In the genomic region with DNA sequence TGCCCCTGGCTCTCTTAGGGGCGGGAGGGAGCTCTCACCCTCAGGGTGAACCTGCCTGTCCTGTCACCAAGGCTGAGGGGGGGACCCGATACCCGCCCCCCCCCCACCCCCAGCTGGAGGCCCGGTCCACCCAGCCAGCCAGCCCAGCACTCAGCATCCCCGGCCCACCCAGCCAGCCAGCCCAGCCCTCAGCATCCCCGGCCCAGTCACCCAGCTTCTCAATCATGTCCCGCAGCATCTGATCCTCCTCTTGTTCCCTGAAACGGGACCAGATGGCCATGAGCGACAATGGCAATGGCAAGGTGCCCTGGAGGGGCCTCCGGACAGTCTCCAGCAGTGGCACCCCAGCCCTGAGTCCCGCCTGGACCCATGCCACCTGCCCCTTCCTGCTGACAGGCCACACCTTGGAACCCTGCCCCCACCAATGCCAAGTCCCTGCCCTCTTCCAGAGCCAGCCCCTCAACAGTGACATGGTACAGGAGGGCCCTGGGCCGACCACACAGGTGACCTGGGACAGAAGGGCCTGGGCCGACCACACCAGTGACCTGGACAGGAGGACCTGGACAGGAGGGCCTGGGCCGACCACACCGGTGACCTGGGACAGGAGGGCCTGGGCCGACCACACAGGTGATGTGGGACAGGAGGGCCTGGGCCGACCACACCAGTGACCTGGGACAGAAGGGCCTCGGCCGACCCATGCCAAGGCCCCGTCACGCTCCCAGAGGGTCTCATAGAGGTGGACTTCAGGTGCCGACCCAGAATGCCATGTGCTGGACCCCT, we compare ENCODE assay signal across 2 cellular contexts.
TF ChIP-seq lines count a peak whose summit lies in the region.

No MANE protein-coding gene starts in this region.

TF ChIP-seq in IMR-90, 13 proteins besides CTCF, POLR2A, EP300 and RAD21:
- no peak for TF ChIP-seq BHLHE40 (IDR thresholded peaks at IDR 0.05; ENCODE audit: low read depth, low read length)
TF ChIP-seq in IMR-90: peak in this region for 0.

TF ChIP-seq in H1, 55 proteins besides CTCF, POLR2A, EP300 and RAD21:
- TF ChIP-seq BACH1 (IDR thresholded peaks at IDR 0.05; ENCODE audit: low read length) (no peak), TCF12 (IDR thresholded peaks at IDR 0.05; ENCODE audit: low read depth, low read length) (no peak), POLR2AphosphoS5 (IDR thresholded peaks at IDR 0.05; ENCODE audit: low read depth, low read length) (no peak), GTF2F1 (IDR thresholded peaks at IDR 0.05; ENCODE audit: borderline replicate concordance, low read depth, low read length) (no peak), HDAC6 (IDR thresholded peaks at IDR 0.05; ENCODE audit: low read depth, low read length) (no peak), KDM1A (IDR thresholded peaks at IDR 0.05; ENCODE audit: borderline replicate concordance, low read length) (no peak), SP2 (IDR thresholded peaks at IDR 0.05; ENCODE audit: low read length) (no peak), KDM5A (IDR thresholded peaks at IDR 0.05; ENCODE audit: low read length) (no peak), BRCA1 (IDR thresholded peaks at IDR 0.05; ENCODE audit: low read depth, low read length) (no peak), POU5F1 (IDR thresholded peaks at IDR 0.05; ENCODE audit: low read depth, low read length) (no peak)
- TF ChIP-seq, protein P1, sequence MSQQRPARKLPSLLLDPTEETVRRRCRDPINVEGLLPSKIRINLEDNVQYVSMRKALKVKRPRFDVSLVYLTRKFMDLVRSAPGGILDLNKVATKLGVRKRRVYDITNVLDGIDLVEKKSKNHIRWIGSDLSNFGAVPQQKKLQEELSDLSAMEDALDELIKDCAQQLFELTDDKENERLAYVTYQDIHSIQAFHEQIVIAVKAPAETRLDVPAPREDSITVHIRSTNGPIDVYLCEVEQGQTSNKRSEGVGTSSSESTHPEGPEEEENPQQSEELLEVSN (IDR thresholded peaks at IDR 0.05): no peak
